ENCODE assay signal across 12 cellular contexts in genomic region chr2:150586858-150587257, GRCh38.
A peak's percentile ranks its signal among the peaks of the same experiment; 100 is the strongest.
DNase-seq lines count a peak whose midpoint lies in the region; ATAC-seq and TF ChIP-seq lines count a peak whose summit lies in the region.
"Had no signal": no experiment of that assay in that cellular context is flagged by ENCODE, and none has a peak within 500 bp of the region (broad histone marks: within the 10 kb centered on the region; RNA-seq: fewer than 3 reads in every experiment).

No MANE protein-coding gene starts in this region.

- WGBS in right lobe of liver (ENCODE audit: insufficient coverage, low coverage, low lambda C conversion rate, missing lambda C conversion rate): 13% methylated on average over 3 of the region's 3 CpGs

- H3K27ac ChIP-seq in Panc1 (ENCODE audit: low read length) (no peak overlapping the region), right lobe of liver (peak overlapping the region; percentile 2 to 81 (median 12)), MM.1S (ENCODE audit: low read length) (no peak overlapping the region)
- H3K27ac ChIP-seq: HL-60, tibial artery had no signal

- H3K36me3 ChIP-seq in Panc1 (ENCODE audit: control insufficient read depth, insufficient read depth, low read length): no peaks in the 10 kb centered on the region
- H3K36me3 ChIP-seq in right lobe of liver: no peaks in the 10 kb centered on the region
- H3K36me3 ChIP-seq in MM.1S (replicated peaks; ENCODE audit: insufficient read depth, low read length): no peaks in the 10 kb centered on the region
- H3K36me3 ChIP-seq: tibial artery had no signal

- H3K4me3 ChIP-seq in Panc1 (ENCODE audit: low read depth in 2 of 2, low read length in 2 of 2) (no peak overlapping the region), right lobe of liver (no peak overlapping the region), MM.1S (ENCODE audit: low read length) (no peak overlapping the region)
- H3K4me3 ChIP-seq: tibial artery had no signal

- H2AFZ ChIP-seq in MM.1S (ENCODE audit: low read length): no peak overlapping the region

- DNase-seq in EH (ENCODE audit: low read depth) (peak; percentile 86), Panc1 (ENCODE audit: low read depth, low spot score) (peak; percentile 78), dermis blood vessel endothelial cell (peak; percentile 12), right lobe of liver (no peak), NCI-H128 (lab: John Stamatoyannopoulos, UW; ENCODE audit: unreplicated experiment) (no peak), OCI-M1 (lab: John Stamatoyannopoulos, UW) (no peak), MM.1S (no peak), NOMO-1 treated with DMSO at 0.1 percent for 48 hours (lab: John Stamatoyannopoulos, UW; ENCODE audit: unreplicated experiment) (no peak)
- DNase-seq: CD8-positive, alpha-beta T cell; NCI-H1105; tibial artery had no signal

- no peaks in the 10 kb centered on the region for H4K20me1 ChIP-seq in MM.1S (ENCODE audit: insufficient read depth, low read length)

- POLR2A ChIA-PET in Panc1 (lab: Charles Lee): no interaction called here

- no peaks in the 10 kb centered on the region for H3F3A ChIP-seq in MM.1S (ENCODE audit: insufficient read depth, low read length)

- no peaks in the 10 kb centered on the region for H3K79me2 ChIP-seq in MM.1S (ENCODE audit: low read length)

- H3K9ac ChIP-seq in MM.1S (ENCODE audit: low read length): no peak overlapping the region

- BruUV-seq in Panc1 (replicated peaks; lab: Mats Ljungman, UMichigan): no TSS peak

- intact Hi-C loops in Panc1 (cut with micrococcal nuclease; ENCODE audit: unreplicated experiment) (no loop called here), right lobe of liver (cut with DNase I) (no loop called here)

- H3K4me2 ChIP-seq in MM.1S (ENCODE audit: low read depth, low read length): no peak overlapping the region

- no peaks in the 10 kb centered on the region for H3K4me1 ChIP-seq in Panc1 (ENCODE audit: control insufficient read depth, insufficient read depth, low read length)
- H3K4me1 ChIP-seq in right lobe of liver: peaks cover 0 to 23% (median 10%) of the 10 kb centered on the region in 4 donors
- no peaks in the 10 kb centered on the region for H3K4me1 ChIP-seq in MM.1S (ENCODE audit: low read length)

- no peak for ATAC-seq in Panc1
- peak; percentile 71 to 90 (median 80) for ATAC-seq in right lobe of liver
- ATAC-seq: CD8-positive, alpha-beta T cell had no signal

- CTCF ChIA-PET in Panc1 (lab: Charles Lee): no interaction called here

- H3K9me3 ChIP-seq in Panc1 (ENCODE audit: control insufficient read depth, insufficient read depth, low read depth, low read length) (no peaks in the 10 kb centered on the region), right lobe of liver (no peaks in the 10 kb centered on the region), MM.1S (replicated peaks; ENCODE audit: insufficient read depth, low read length) (no peaks in the 10 kb centered on the region)
- H3K9me3 ChIP-seq: tibial artery had no signal

- TF ChIP-seq CTCF in Panc1 (IDR thresholded peaks at IDR 0.05) (no peak), right lobe of liver (IDR thresholded peaks at IDR 0.05) (no peak), MM.1S (IDR thresholded peaks at IDR 0.05; ENCODE audit: low read length) (no peak)

- H3K27me3 ChIP-seq in Panc1 (ENCODE audit: control insufficient read depth, insufficient read depth, low read length) (no peaks in the 10 kb centered on the region), right lobe of liver (no peaks in the 10 kb centered on the region), MM.1S (replicated peaks; ENCODE audit: insufficient read depth, low read length) (no peaks in the 10 kb centered on the region)
- H3K27me3 ChIP-seq: tibial artery had no signal

- TF ChIP-seq POLR2A in right lobe of liver (IDR thresholded peaks at IDR 0.05): no peak

- no peaks in the 10 kb centered on the region for H3K9me2 ChIP-seq in MM.1S (replicated peaks; ENCODE audit: insufficient read depth, low read length)

- in situ Hi-C loops in Panc1 (cut with HindIII; ENCODE audit: low pct_unique_long_range_greater_than_20kb, low sequenced_read_pairs): no loop called here

Comparison
In these comparisons a context has a peak if more than half of its experiments do, and no peak if none do; other contexts are left out.
1. DNase-seq: peak in EH (single experiment), Panc1 (single experiment) and dermis blood vessel endothelial cell (single experiment); none in right lobe of liver (0 of 3), NCI-H128 (single experiment), OCI-M1 (single experiment), MM.1S (single experiment) and NOMO-1 treated with DMSO at 0.1 percent for 48 hours (single experiment).
2. H3K27ac ChIP-seq: peak in right lobe of liver (3 of 3); none in Panc1 (single experiment) and MM.1S (single experiment).